In the genomic region with DNA sequence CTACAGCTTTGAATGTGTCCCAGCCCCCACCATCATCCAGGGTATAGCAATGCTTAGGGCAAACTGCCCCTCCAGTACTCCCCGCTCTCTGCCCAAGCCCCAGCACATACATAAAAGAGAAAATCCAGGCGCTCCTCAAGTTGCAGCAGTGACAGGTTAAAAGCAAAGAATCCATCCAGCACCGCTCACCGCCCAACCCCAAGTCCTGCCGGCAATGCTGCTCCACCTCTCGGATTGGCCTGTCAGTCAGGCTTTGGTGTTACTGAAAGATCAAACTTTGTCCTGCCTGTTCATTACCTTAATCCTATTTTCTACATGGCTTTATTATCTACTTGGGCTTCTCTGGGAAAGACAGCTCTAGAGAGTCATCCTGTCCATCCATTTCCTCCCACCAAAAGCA, we compare ENCODE assay signal across 23 cellular contexts.
"Had no signal": no experiment of that assay in that cellular context is flagged by ENCODE, and none has a peak within 500 bp of the region (broad histone marks: within the 10 kb centered on the region; RNA-seq: fewer than 3 reads in every experiment).

No MANE protein-coding gene starts in this region.

- DNase-seq: activated CD4-positive, alpha-beta T cell treated with anti-CD3 and anti-CD28 coated beads for 36 hours; activated CD4-positive, CD25-positive, alpha-beta regulatory T cell; activated CD8-positive, alpha-beta memory T cell treated with anti-CD3 and anti-CD28 coated beads, Interleukin-2, amount 10 ng/mL, durations not matched to agents 7 days and 5 days; activated CD8-positive, alpha-beta T cell treated with anti-CD3 and anti-CD28 coated beads, Interleukin-2, amount 10 ng/mL, durations not matched to agents 7 days and 5 days; activated naive CD4-positive, alpha-beta T cell; activated T-cell treated with anti-CD3 and anti-CD28 coated beads, Interleukin-2, amount 50 U/mL, for 48 hours; amniotic stem cell; effector CD8-positive, alpha-beta T cell; glutamatergic neuron; left colon; midbrain; naive thymus-derived CD4-positive, alpha-beta T cell; occipital lobe; right cardiac atrium; stimulated activated CD4-positive, alpha-beta T cell treated with anti-CD3 and anti-CD28 coated beads, Interleukin-2, amount 100 ng/mL, for 48 hours; stimulated activated naive CD8-positive, alpha-beta T cell treated with anti-CD3 and anti-CD28 coated beads, Interleukin-15, Interleukin-2, amounts not matched to agents 100 U/mL and 50 U/mL, for 24 hours; T-helper 17 cell; T1000; trophoblast cell had no signal

- H3K9me3 ChIP-seq: thoracic aorta had no signal

- H3K27me3 Mint-ChIP-seq: activated CD4-positive, alpha-beta T cell treated with anti-CD3 and anti-CD28 coated beads for 36 hours; activated CD8-positive, alpha-beta memory T cell treated with anti-CD3 and anti-CD28 coated beads, Interleukin-2, amount 10 ng/mL, durations not matched to agents 7 days and 5 days; activated naive CD8-positive, alpha-beta T cell treated with anti-CD3 and anti-CD28 coated beads, Interleukin-2, amount 10 ng/mL, durations not matched to agents 7 days and 5 days; central memory CD8-positive, alpha-beta T cell; dendritic cell treated with granulocyte-macrophage colony-stimulating factor and Interleukin-4, amounts not matched to agents 40 ng/mL and 50 ng/mL, for 4 days; naive thymus-derived CD4-positive, alpha-beta T cell; T-helper 17 cell had no signal

- ATAC-seq: activated CD4-positive, alpha-beta T cell treated with anti-CD3 and anti-CD28 coated beads for 36 hours; activated CD8-positive, alpha-beta memory T cell treated with anti-CD3 and anti-CD28 coated beads, Interleukin-2, amount 10 ng/mL, durations not matched to agents 7 days and 5 days; activated CD8-positive, alpha-beta T cell treated with anti-CD3 and anti-CD28 coated beads, Interleukin-2, amount 10 ng/mL, durations not matched to agents 7 days and 5 days; left colon; naive thymus-derived CD4-positive, alpha-beta T cell; right cardiac atrium; stimulated activated naive CD8-positive, alpha-beta T cell treated with anti-CD3 and anti-CD28 coated beads, Interleukin-15, Interleukin-2, amounts not matched to agents 100 U/mL and 50 U/mL, for 24 hours; T-helper 17 cell had no signal

- H3K27ac ChIP-seq: thoracic aorta had no signal

- H3K4me3 ChIP-seq: thoracic aorta had no signal

- H3K27ac Mint-ChIP-seq: activated CD4-positive, alpha-beta T cell treated with anti-CD3 and anti-CD28 coated beads for 36 hours; activated CD8-positive, alpha-beta memory T cell treated with anti-CD3 and anti-CD28 coated beads, Interleukin-2, amount 10 ng/mL, durations not matched to agents 7 days and 5 days; activated CD8-positive, alpha-beta T cell treated with anti-CD3 and anti-CD28 coated beads, Interleukin-2, amount 10 ng/mL, durations not matched to agents 7 days and 5 days; activated naive CD8-positive, alpha-beta T cell treated with anti-CD3 and anti-CD28 coated beads, Interleukin-2, amount 10 ng/mL, durations not matched to agents 7 days and 5 days; dendritic cell treated with granulocyte-macrophage colony-stimulating factor and Interleukin-4, amounts not matched to agents 40 ng/mL and 50 ng/mL, for 4 days; T-helper 17 cell had no signal

- H3K9me3 Mint-ChIP-seq: activated naive CD8-positive, alpha-beta T cell treated with anti-CD3 and anti-CD28 coated beads, Interleukin-2, amount 10 ng/mL, durations not matched to agents 7 days and 5 days; central memory CD8-positive, alpha-beta T cell; dendritic cell treated with granulocyte-macrophage colony-stimulating factor and Interleukin-4, amounts not matched to agents 40 ng/mL and 50 ng/mL, for 4 days; naive thymus-derived CD4-positive, alpha-beta T cell had no signal

- H3K4me3 Mint-ChIP-seq: activated CD4-positive, alpha-beta T cell treated with anti-CD3 and anti-CD28 coated beads for 36 hours; activated CD8-positive, alpha-beta memory T cell treated with anti-CD3 and anti-CD28 coated beads, Interleukin-2, amount 10 ng/mL, durations not matched to agents 7 days and 5 days; activated CD8-positive, alpha-beta T cell treated with anti-CD3 and anti-CD28 coated beads, Interleukin-2, amount 10 ng/mL, durations not matched to agents 7 days and 5 days; activated naive CD8-positive, alpha-beta T cell treated with anti-CD3 and anti-CD28 coated beads, Interleukin-2, amount 10 ng/mL, durations not matched to agents 7 days and 5 days; central memory CD8-positive, alpha-beta T cell; dendritic cell treated with granulocyte-macrophage colony-stimulating factor and Interleukin-4, amounts not matched to agents 40 ng/mL and 50 ng/mL, for 4 days; naive thymus-derived CD4-positive, alpha-beta T cell; T-helper 17 cell had no signal

- H3K4me1 Mint-ChIP-seq: activated CD4-positive, alpha-beta T cell treated with anti-CD3 and anti-CD28 coated beads for 36 hours; activated CD8-positive, alpha-beta memory T cell treated with anti-CD3 and anti-CD28 coated beads, Interleukin-2, amount 10 ng/mL, durations not matched to agents 7 days and 5 days had no signal
